In genomic region chr3:170007031-170007663, GRCh38 we compare ENCODE assay signal across 8 cellular contexts. TPM values are rescaled to one million over a fixed set of nuclear protein-coding genes. Genes with fewer than 3 reads are reported as not detected.
DNase-seq lines count a peak whose midpoint lies in the region; ATAC-seq and TF ChIP-seq lines count a peak whose summit lies in the region.

No MANE protein-coding gene starts in this region.

- H3K9me3 ChIP-seq in RWPE2 (ENCODE audit: severe bottlenecking): no peaks in the 10 kb centered on the region
- no peaks in the 10 kb centered on the region for H3K9me3 ChIP-seq in upper lobe of left lung
- no peaks in the 10 kb centered on the region for H3K9me3 ChIP-seq in esophagus squamous epithelium

- H3K27me3 Mint-ChIP-seq in effector memory CD8-positive, alpha-beta T cell: peaks cover 5 to 9% of the 10 kb centered on the region in 2 donors

- WGBS in upper lobe of left lung, 2 donors: 46 to 49% methylated on average over 7 of the region's 7 CpGs
- 65 to 67% methylated on average over 7 of the region's 7 CpGs for WGBS in esophagus squamous epithelium, 2 donors

- peak overlapping the region; percentile 2 to 47 for H3K27ac Mint-ChIP-seq in effector memory CD8-positive, alpha-beta T cell

- ATAC-seq in GM18520 (IDR thresholded peaks at IDR 0.05; ENCODE audit: unreplicated experiment): peak; percentile 80
- ATAC-seq in HG02973 (IDR thresholded peaks at IDR 0.05; ENCODE audit: unreplicated experiment): peak; percentile 87
- peak; percentile 49; the same call in 1 of the 3 replicates for ATAC-seq in RWPE2 (ENCODE audit: low read depth)
- ATAC-seq in effector memory CD8-positive, alpha-beta T cell (replicated peaks): peak; percentile 80
- peak; percentile 62 to 79 for ATAC-seq in upper lobe of left lung (ENCODE audit: low FRiP score in 2 of 2)

- intact Hi-C loops in esophagus squamous epithelium (cut with DNase I): no loop called here

- no peak for TF ChIP-seq EP300 in upper lobe of left lung (IDR thresholded peaks at IDR 0.05)

- DNase-seq in A172 (ENCODE audit: low spot score) (peak; percentile 42), RWPE2 (ENCODE audit: low spot score) (no peak), upper lobe of left lung (peak in 1 of 2 donors; percentile 77), esophagus squamous epithelium (lab: John Stamatoyannopoulos, UW) (no peak), COR-L47 (lab: John Stamatoyannopoulos, UW) (no peak)
- peak; percentile 3 to 12 (median 5) for DNase-seq in effector memory CD8-positive, alpha-beta T cell

- H3K9me3 Mint-ChIP-seq in effector memory CD8-positive, alpha-beta T cell: no peaks in the 10 kb centered on the region

- H3K36me3 ChIP-seq in RWPE2 (ENCODE audit: low read depth): no peaks in the 10 kb centered on the region
- no peaks in the 10 kb centered on the region for H3K36me3 ChIP-seq in upper lobe of left lung
- H3K36me3 ChIP-seq in esophagus squamous epithelium: no peaks in the 10 kb centered on the region

- TF ChIP-seq POLR2A in upper lobe of left lung (IDR thresholded peaks at IDR 0.05) (no peak), esophagus squamous epithelium (IDR thresholded peaks at IDR 0.05) (no peak)

- H3K4me3 ChIP-seq in RWPE2 (ENCODE audit: severe bottlenecking) (no peak overlapping the region), upper lobe of left lung (no peak overlapping the region), esophagus squamous epithelium (no peak overlapping the region)

- H3K27me3 ChIP-seq in RWPE2 (ENCODE audit: insufficient read depth, poor library complexity, severe bottlenecking) (no peaks in the 10 kb centered on the region), upper lobe of left lung (no peaks in the 10 kb centered on the region), esophagus squamous epithelium (peaks cover 0 to 9% (median 0%) of the 10 kb centered on the region in 4 donors)

- H3K4me3 Mint-ChIP-seq in effector memory CD8-positive, alpha-beta T cell: no peak overlapping the region

- TF ChIP-seq CTCF in RWPE2 (IDR thresholded peaks at IDR 0.05; ENCODE audit: poor library complexity, severe bottlenecking) (no peak), upper lobe of left lung (IDR thresholded peaks at IDR 0.05) (no peak), esophagus squamous epithelium (IDR thresholded peaks at IDR 0.05) (no peak)

- no peaks in the 10 kb centered on the region for H3K4me1 ChIP-seq in RWPE2 (ENCODE audit: insufficient read depth, poor library complexity, severe bottlenecking)
- H3K4me1 ChIP-seq in upper lobe of left lung: peaks cover 2 to 16% (median 8%) of the 10 kb centered on the region in 4 donors
- peaks cover 0 to 7% (median 0%) of the 10 kb centered on the region in 3 donors for H3K4me1 ChIP-seq in esophagus squamous epithelium

- H3K4me1 Mint-ChIP-seq in effector memory CD8-positive, alpha-beta T cell (ENCODE audit: low read depth in 2 of 2): peaks cover 12% of the 10 kb centered on the region in 2 donors

- H3K27ac ChIP-seq in RWPE2 (ENCODE audit: poor library complexity, severe bottlenecking) (no peak overlapping the region), upper lobe of left lung (peak overlapping the region in 2 of 4 donors; percentile 1 to 60), esophagus squamous epithelium (no peak overlapping the region)

- no peaks in the 10 kb centered on the region for H3K36me3 Mint-ChIP-seq in effector memory CD8-positive, alpha-beta T cell (ENCODE audit: insufficient read depth)

RNA-seq across cellular contexts. Expression of gene GPR160, which starts 30.6 kb away (rescaled TPM):
- total RNA-seq in A172 (2014; rRNA removed; shearing (Covaris generic)): 1.9 and 2.7 TPM in 2 replicates
- total RNA-seq in upper lobe of left lung (10 to 100 TPM; 11.5 to 49.7 (median 34.1) TPM), esophagus squamous epithelium (1 to 10 TPM in 3 of 4 donors, under 1 TPM in 1; 0.88 to 4.5 (median 2.9) TPM)

RNA-seq across cellular contexts. Expression of gene SEC62, which starts 40.5 kb away (rescaled TPM):
- total RNA-seq in A172 (2014; rRNA removed; shearing (Covaris generic)): 34.8 and 37.2 TPM in 2 replicates
- total RNA-seq in upper lobe of left lung (100 to 1,000 TPM in 2 of 6 donors, 10 to 100 TPM in 4; 30.0 to 129 (median 72.9) TPM), esophagus squamous epithelium (10 to 100 TPM; 15.0 to 49.8 (median 23.6) TPM)

Comparison
In these comparisons a context has a peak if more than half of its experiments do, and no peak if none do; other contexts are left out.
1. DNase-seq: peak in A172 (single experiment) and effector memory CD8-positive, alpha-beta T cell (3 of 3); none in RWPE2 (single experiment), esophagus squamous epithelium (single experiment) and COR-L47 (single experiment).
2. Peak in every context shown above with its lines, with median percentiles within 50 percentile points of each other: ATAC-seq.